In genomic region chr22:39266398-39267030, GRCh38 we compare ENCODE assay signal across 8 cellular contexts. TPM values are rescaled to one million over a fixed set of nuclear protein-coding genes. Genes with fewer than 3 reads are reported as not detected.
DNase-seq lines count a peak whose midpoint lies in the region; ATAC-seq and TF ChIP-seq lines count a peak whose summit lies in the region.

No MANE protein-coding gene starts in this region.

- TF ChIP-seq CTCF in ascending aorta (IDR thresholded peaks at IDR 0.05) = no peak

- peak overlapping the region in 2 of 3 donors; percentile 52 to 71 for H3K27ac Mint-ChIP-seq in CD4-positive, CD25-positive, alpha-beta regulatory T cell
- peak overlapping the region; percentile 16 for H3K27ac Mint-ChIP-seq in central memory CD8-positive, alpha-beta T cell (ENCODE audit: low read depth)

- H3K9me3 Mint-ChIP-seq in CD4-positive, CD25-positive, alpha-beta regulatory T cell = peaks cover 0 to 2% (median 0%) of the 10 kb centered on the region in 7 donors
- H3K9me3 Mint-ChIP-seq in central memory CD8-positive, alpha-beta T cell = no peaks in the 10 kb centered on the region

- H3K4me1 Mint-ChIP-seq in CD4-positive, CD25-positive, alpha-beta regulatory T cell = peaks cover 0 to 7% (median 0%) of the 10 kb centered on the region in 4 donors
- peaks cover 4% of the 10 kb centered on the region for H3K4me1 Mint-ChIP-seq in central memory CD8-positive, alpha-beta T cell

- no peaks in the 10 kb centered on the region for H3K27me3 ChIP-seq in CD4-positive, CD25-positive, alpha-beta regulatory T cell (ENCODE audit: control insufficient read depth, insufficient read depth, low read length)
- no peaks in the 10 kb centered on the region for H3K27me3 ChIP-seq in ascending aorta

- H3K9me3 ChIP-seq in CD4-positive, CD25-positive, alpha-beta regulatory T cell (ENCODE audit: control insufficient read depth in 2 of 2, low read length in 2 of 2) = peaks cover 0 to 6% of the 10 kb centered on the region in 2 experiments
- H3K9me3 ChIP-seq in ascending aorta = peaks cover 0 to 7% of the 10 kb centered on the region in 2 donors

- ATAC-seq in CD4-positive, CD25-positive, alpha-beta regulatory T cell (ENCODE audit: low read depth in 2 of 2) = peak; percentile 24 to 38
- ATAC-seq in GM19455 (IDR thresholded peaks at IDR 0.05; ENCODE audit: unreplicated experiment) = peak; percentile 74
- ATAC-seq in HG03457 (IDR thresholded peaks at IDR 0.05; ENCODE audit: unreplicated experiment) = peak; percentile 60
- no peak for ATAC-seq in central memory CD8-positive, alpha-beta T cell (replicated peaks; ENCODE audit: extremely low read depth, poor library complexity, severe bottlenecking)
- peak; percentile 87 for ATAC-seq in stimulated activated naive CD8-positive, alpha-beta T cell treated with anti-CD3 and anti-CD28 coated beads, Interleukin-15, Interleukin-2, amounts not matched to agents 100 U/mL and 50 U/mL, for 24 hours

- intact Hi-C loops in ascending aorta (cut with DNase I) = no loop called here

- peaks cover 4% of the 10 kb centered on the region for H3K27me3 Mint-ChIP-seq in CD4-positive, CD25-positive, alpha-beta regulatory T cell
- no peaks in the 10 kb centered on the region for H3K27me3 Mint-ChIP-seq in central memory CD8-positive, alpha-beta T cell

- H3K36me3 Mint-ChIP-seq in CD4-positive, CD25-positive, alpha-beta regulatory T cell = no peaks in the 10 kb centered on the region
- H3K36me3 Mint-ChIP-seq in central memory CD8-positive, alpha-beta T cell (ENCODE audit: insufficient read depth) = peaks cover 2% of the 10 kb centered on the region

- no peak overlapping the region for H3K27ac ChIP-seq in CD4-positive, CD25-positive, alpha-beta regulatory T cell (ENCODE audit: insufficient read depth, low read length, poor library complexity, severe bottlenecking)
- H3K27ac ChIP-seq in ascending aorta = peak overlapping the region in 1 of 2 donors; percentile 6

- no peaks in the 10 kb centered on the region for H3K4me1 ChIP-seq in CD4-positive, CD25-positive, alpha-beta regulatory T cell (ENCODE audit: control insufficient read depth, insufficient read depth, low read length, poor library complexity, severe bottlenecking)
- no peaks in the 10 kb centered on the region for H3K4me1 ChIP-seq in ascending aorta

- peak in 1 of 3 donors; percentile 19 for DNase-seq in CD4-positive, CD25-positive, alpha-beta regulatory T cell
- DNase-seq in central memory CD8-positive, alpha-beta T cell (ENCODE audit: low spot score in 2 of 2) = no peak
- DNase-seq in stimulated activated naive CD8-positive, alpha-beta T cell treated with anti-CD3 and anti-CD28 coated beads, Interleukin-15, Interleukin-2, amounts not matched to agents 100 U/mL and 50 U/mL, for 24 hours = peak; percentile 53
- DNase-seq in ascending aorta (ENCODE audit: low spot score in 2 of 2) = no peak
- DNase-seq in ureter (ENCODE audit: low spot score) = no peak
- DNase-seq in glomerular visceral epithelial cell (ENCODE audit: extremely low spot score) = no peak

- no peak overlapping the region for H3K4me3 Mint-ChIP-seq in CD4-positive, CD25-positive, alpha-beta regulatory T cell
- H3K4me3 Mint-ChIP-seq in central memory CD8-positive, alpha-beta T cell = no peak overlapping the region

- H3K4me3 ChIP-seq in CD4-positive, CD25-positive, alpha-beta regulatory T cell (ENCODE audit: low read depth, low read length) = no peak overlapping the region
- no peak overlapping the region for H3K4me3 ChIP-seq in ascending aorta

- no peaks in the 10 kb centered on the region for H3K36me3 ChIP-seq in CD4-positive, CD25-positive, alpha-beta regulatory T cell (ENCODE audit: control insufficient read depth, insufficient read depth, low read length)
- H3K36me3 ChIP-seq in ascending aorta = no peaks in the 10 kb centered on the region

RNA-seq across cellular contexts. Expression of gene PDGFB, which starts 21.7 kb away (rescaled TPM):
- 1.7 TPM for total RNA-seq in CD4-positive, CD25-positive, alpha-beta regulatory T cell
- polyA plus RNA-seq in CD4-positive, CD25-positive, alpha-beta regulatory T cell = 1 to 10 TPM in 3 of 4 donors, under 1 TPM in 1; 0.63 to 6.3 (median 4.7) TPM
- total RNA-seq in ascending aorta (8.9 TPM), ureter (5.9 TPM)

RNA-seq across cellular contexts. Expression of gene RPL3, which starts 52.9 kb away (rescaled TPM):
- 2,127 TPM for total RNA-seq in CD4-positive, CD25-positive, alpha-beta regulatory T cell
- polyA plus RNA-seq in CD4-positive, CD25-positive, alpha-beta regulatory T cell = 1,000 to 10,000 TPM; 1,978 to 4,217 (median 3,375) TPM
- total RNA-seq in ascending aorta = 1,479 TPM
- 2,529 TPM for total RNA-seq in ureter
